7 cellular contexts compared by ENCODE assay signal in genomic region chr2:168246072-168246482, GRCh38. TPM values are rescaled to one million over a fixed set of nuclear protein-coding genes. Genes with fewer than 3 reads are reported as not detected.
A peak's percentile ranks its signal among the peaks of the same experiment; 100 is the strongest.
DNase-seq lines count a peak whose midpoint lies in the region; ATAC-seq, FAIRE-seq and TF ChIP-seq lines count a peak whose summit lies in the region.

No MANE protein-coding gene starts in this region.

- 8 to 18% (median 13%) methylated on average over 11 of the region's 11 CpGs for WGBS in small intestine, 3 donors

- H3K27ac ChIP-seq in HUES48 (ENCODE audit: low read depth, low read length) (no peak overlapping the region), VCaP (peak overlapping the region; percentile 87), left ventricle myocardium inferior (replicated peaks) (peak overlapping the region; percentile 90), small intestine (ENCODE audit: low read depth in 1 of 2, low read length in 1 of 2) (peak overlapping the region; percentile 89 to 95)

- FAIRE-seq in small intestine (lab: Jason Lieb, UNC): no peak

- H3K27me3 ChIP-seq in HUES48 (ENCODE audit: control insufficient read depth, insufficient read depth, low read length) (no peaks in the 10 kb centered on the region), left ventricle myocardium inferior (ENCODE audit: low read depth) (no peaks in the 10 kb centered on the region), small intestine (ENCODE audit: control insufficient read depth in 2 of 2, insufficient read depth in 2 of 2, low read length in 2 of 2) (no peaks in the 10 kb centered on the region)

- H3K9ac ChIP-seq in HUES48 (ENCODE audit: low read depth, low read length): 0 out of 2 replicates have a peak overlapping the region, but pooled peaks have one; percentile 5

- DNase-seq in left ventricle myocardium inferior (no peak), small intestine (no peak), UCSD-AML1 (lab: John Stamatoyannopoulos, UW; ENCODE audit: unreplicated experiment) (no peak), SHP77 (lab: John Stamatoyannopoulos, UW) (no peak)

- H3K9me3 ChIP-seq in HUES48 (ENCODE audit: control insufficient read depth, insufficient read depth, low read length) (no peaks in the 10 kb centered on the region), left ventricle myocardium inferior (replicated peaks) (no peaks in the 10 kb centered on the region), small intestine (ENCODE audit: control insufficient read depth, low read depth) (no peaks in the 10 kb centered on the region)

- intact Hi-C loops in left ventricle myocardium inferior (cut with micrococcal nuclease): loop anchor here (10.0 kb wide), 1 partner anchor 101 kb away; no protein-coding TSS in a partner anchor

- H3K36me3 ChIP-seq in HUES48 (ENCODE audit: control insufficient read depth, insufficient read depth, low read length): no peaks in the 10 kb centered on the region
- H3K36me3 ChIP-seq in left ventricle myocardium inferior: no peaks in the 10 kb centered on the region
- no peaks in the 10 kb centered on the region for H3K36me3 ChIP-seq in small intestine (ENCODE audit: control insufficient read depth in 2 of 2, insufficient read depth in 2 of 2, low read length in 2 of 2)

- TF ChIP-seq CTCF in VCaP (conservative IDR thresholded peaks at IDR 0.05): no peak
- TF ChIP-seq CTCF in left ventricle myocardium inferior (IDR thresholded peaks at IDR 0.05; ENCODE audit: borderline replicate concordance): no peak

- ATAC-seq in GM19328 (IDR thresholded peaks at IDR 0.05; ENCODE audit: unreplicated experiment): no peak

- H3K4me1 ChIP-seq in HUES48 (ENCODE audit: control insufficient read depth, insufficient read depth, low read length): peaks cover 46% of the 10 kb centered on the region
- peaks cover 52% of the 10 kb centered on the region for H3K4me1 ChIP-seq in left ventricle myocardium inferior
- peaks cover 0 to 2% of the 10 kb centered on the region in 2 donors for H3K4me1 ChIP-seq in small intestine (ENCODE audit: control insufficient read depth in 2 of 2, insufficient read depth in 1 of 2, low read depth in 1 of 2, low read length in 1 of 2)

- H3K4me3 ChIP-seq in HUES48 (ENCODE audit: low read depth, low read length): peak overlapping the region; percentile 81
- H3K4me3 ChIP-seq in left ventricle myocardium inferior: peak overlapping the region; percentile 89
- H3K4me3 ChIP-seq in small intestine (ENCODE audit: low read depth in 1 of 2, low read length in 2 of 2): peak overlapping the region; percentile 90 to 94

RNA-seq across cellular contexts. Expression of gene STK39, which starts 1.3 kb away (rescaled TPM):
- total RNA-seq in left ventricle myocardium inferior: 23.2 TPM
- polyA plus RNA-seq in small intestine: 10 to 100 TPM; 41.0 to 68.7 (median 41.6) TPM
